Comparison of ENCODE assay signal across 9 cellular contexts in genomic region chrX:154596290-154596929, GRCh38. TPM values are rescaled to one million over a fixed set of nuclear protein-coding genes. Genes with fewer than 3 reads are reported as not detected.
DNase-seq lines count a peak whose midpoint lies in the region; ATAC-seq and TF ChIP-seq lines count a peak whose summit lies in the region.
"Had no signal": no experiment of that assay in that cellular context is flagged by ENCODE, and none has a peak within 500 bp of the region (broad histone marks: within the 10 kb centered on the region; RNA-seq: fewer than 3 reads in every experiment).

No MANE protein-coding gene starts in this region.

- H3K79me2 ChIP-seq in PC-3 (ENCODE audit: low read length), result no peaks in the 10 kb centered on the region

- no peak overlapping the region for H3K9ac ChIP-seq in PC-3 (ENCODE audit: low read length)

- H4K20me1 ChIP-seq in PC-3 (ENCODE audit: low read length), result no peaks in the 10 kb centered on the region

- POLR2A ChIA-PET in PC-3 (lab: Charles Lee; ENCODE audit: unreplicated experiment), result no interaction called here

- TF ChIP-seq POLR2A in tibial nerve (IDR thresholded peaks at IDR 0.05), result no peak

- H3K4me3 ChIP-seq in PC-3 (ENCODE audit: low read length) (no peak overlapping the region), tibial nerve (no peak overlapping the region), dorsolateral prefrontal cortex (no peak overlapping the region)
- H3K4me3 ChIP-seq: ascending aorta had no signal

- H3K4me2 ChIP-seq in PC-3 (ENCODE audit: low read length), result peak overlapping the region; percentile 65

- DNase-seq in NK-92 treated with Interleukin-12 subunit alpha and Interleukin-12 subunit beta, amount 100 ng/mL, for 24 hours (lab: John Stamatoyannopoulos, UW), result peak; percentile 29
- DNase-seq in NK-92 (lab: John Stamatoyannopoulos, UW; ENCODE audit: unreplicated experiment), result no peak
- peak; percentile 94 for DNase-seq in PC-3
- peak; percentile 21 for DNase-seq in fibroblast of peridontal ligament (ENCODE audit: extremely low read depth)
- DNase-seq in renal cortical epithelial cell (ENCODE audit: low read depth), result peak; percentile 95
- DNase-seq in tibial nerve (ENCODE audit: low spot score in 2 of 2), result no peak
- DNase-seq in dorsolateral prefrontal cortex, result no peak
- no peak for DNase-seq in GM19240 (ENCODE audit: insufficient read length, low spot score)

- H3K27ac ChIP-seq in PC-3 (ENCODE audit: low read length) (peak overlapping the region; percentile 69), tibial nerve (no peak overlapping the region), dorsolateral prefrontal cortex (no peak overlapping the region)
- H3K27ac ChIP-seq: ascending aorta had no signal

- WGBS in tibial nerve, 2 donors, result 0 to 11% methylated on average over 1 to 3 of the region's 3 CpGs

- H3K9me3 ChIP-seq in PC-3 (ENCODE audit: low read length) (no peaks in the 10 kb centered on the region), tibial nerve (no peaks in the 10 kb centered on the region)
- H3K9me3 ChIP-seq: ascending aorta had no signal

- TF ChIP-seq CTCF in PC-3 (conservative IDR thresholded peaks at IDR 0.05; ENCODE audit: low read depth, low read length) (peak; percentile 30), tibial nerve (IDR thresholded peaks at IDR 0.05) (no peak), dorsolateral prefrontal cortex (IDR thresholded peaks at IDR 0.05 in 54 of 56, conservative IDR thresholded peaks at IDR 0.05 in 2 of 56; ENCODE audit: low read depth in 1 of 56, partially characterized antibody in 56 of 56) (no peak)

- intact Hi-C loops in PC-3 (cut with micrococcal nuclease) (loop anchor here (1.0 kb wide), 1 partner anchor 8 kb away; no protein-coding TSS in a partner anchor), dorsolateral prefrontal cortex (cut with DNase I) (no loop called here)

- H3K4me1 ChIP-seq in PC-3 (ENCODE audit: insufficient read depth, low read length) (peaks cover 46% of the 10 kb centered on the region), tibial nerve (no peaks in the 10 kb centered on the region)
- H3K4me1 ChIP-seq: ascending aorta had no signal

- no peaks in the 10 kb centered on the region for H3F3A ChIP-seq in PC-3 (ENCODE audit: low read length, unreplicated experiment)

- ATAC-seq in PC-3, result peak; percentile 66

- H3K36me3 ChIP-seq in PC-3 (ENCODE audit: low read depth, low read length) (no peaks in the 10 kb centered on the region), tibial nerve (no peaks in the 10 kb centered on the region)
- H3K36me3 ChIP-seq: ascending aorta had no signal

- no peak for TF ChIP-seq EP300 in tibial nerve (IDR thresholded peaks at IDR 0.05)

- no peaks in the 10 kb centered on the region for H3K9me2 ChIP-seq in PC-3 (replicated peaks; ENCODE audit: low read length)

- no peaks in the 10 kb centered on the region for H3K27me3 ChIP-seq in PC-3 (ENCODE audit: low read length)
- H3K27me3 ChIP-seq in tibial nerve, result no peaks in the 10 kb centered on the region
- peaks cover 0 to 92% (median 35%) of the 10 kb centered on the region in 45 donors for H3K27me3 ChIP-seq in dorsolateral prefrontal cortex
- H3K27me3 ChIP-seq: ascending aorta had no signal

- BruUV-seq in PC-3 (replicated peaks; lab: Mats Ljungman, UMichigan), result no TSS peak

- CTCF ChIA-PET in PC-3 (lab: Charles Lee), result interaction anchor here (0.6 to 0.7 kb wide), 2 partner anchors 11 to 152 kb away, joined by 3 read pairs; no protein-coding TSS in a partner anchor

- no peak overlapping the region for H2AFZ ChIP-seq in PC-3 (ENCODE audit: low read length)

RNA-seq across cellular contexts. Expression of gene CTAG1A, which starts 11.5 kb away (rescaled TPM):
- total RNA-seq in PC-3 (2014; rRNA removed) (not detected in 2 replicates), renal cortical epithelial cell (not detected in 2 replicates), tibial nerve (not detected), dorsolateral prefrontal cortex (under 1 TPM in 5 of 120 experiments, not detected in 115; 0.46 to 0.88 (median 0.63) TPM)
- total RNA-seq: ascending aorta had no signal

RNA-seq across cellular contexts. Expression of gene CTAG1B, which starts 22.7 kb away (rescaled TPM):
- total RNA-seq in PC-3 (2014; rRNA removed) (not detected in 2 replicates), renal cortical epithelial cell (not detected in 2 replicates), tibial nerve (not detected), dorsolateral prefrontal cortex (1 to 10 TPM in 2 of 120 experiments, under 1 TPM in 9, not detected in 109; 0.43 to 1.0 (median 0.62) TPM)
- total RNA-seq: ascending aorta had no signal

RNA-seq across cellular contexts. Expression of gene IKBKG, which starts 49.0 kb away (rescaled TPM):
- total RNA-seq in PC-3 (2014; rRNA removed), result 34.3 and 39.6 TPM in 2 replicates
- total RNA-seq in renal cortical epithelial cell, result 14.9 and 17.9 TPM in 2 replicates
- 10 to 100 TPM; 14.2 to 43.1 (median 29.0) TPM for total RNA-seq in tibial nerve
- total RNA-seq in dorsolateral prefrontal cortex, result 10 to 100 TPM; 16.3 to 36.4 (median 27.2) TPM

RNA-seq across cellular contexts. Expression of gene G6PD, which starts 49.8 kb away (rescaled TPM):
- total RNA-seq in PC-3 (2014; rRNA removed) (121 and 147 TPM in 2 replicates), renal cortical epithelial cell (30.6 and 152 TPM in 2 replicates), tibial nerve (10 to 100 TPM; 30.6 to 89.7 (median 41.8) TPM), dorsolateral prefrontal cortex (10 to 100 TPM; 33.1 to 65.0 (median 50.4) TPM)

RNA-seq across cellular contexts. Expression of gene CTAG2, which starts 57.0 kb away (rescaled TPM):
- total RNA-seq in PC-3 (2014; rRNA removed), result not detected in 2 replicates
- not detected in 2 replicates for total RNA-seq in renal cortical epithelial cell
- total RNA-seq in tibial nerve, result not detected
- 10 to 100 TPM in 2 of 120 experiments, 1 to 10 TPM in 9, not detected in 109; 1.0 to 19.7 (median 5.8) TPM for total RNA-seq in dorsolateral prefrontal cortex
- total RNA-seq: ascending aorta had no signal

Comparison
In these comparisons a context has a peak if more than half of its experiments do, and no peak if none do; other contexts are left out.
1. DNase-seq: peak in NK-92 treated with Interleukin-12 subunit alpha and Interleukin-12 subunit beta, amount 100 ng/mL, for 24 hours (single experiment), PC-3 (single experiment), fibroblast of peridontal ligament (single experiment) and renal cortical epithelial cell (single experiment); none in NK-92 (single experiment), tibial nerve (0 of 2), dorsolateral prefrontal cortex (0 of 10) and GM19240 (single experiment).